Comparison of ENCODE assay signal across 8 cellular contexts in the genomic region with DNA sequence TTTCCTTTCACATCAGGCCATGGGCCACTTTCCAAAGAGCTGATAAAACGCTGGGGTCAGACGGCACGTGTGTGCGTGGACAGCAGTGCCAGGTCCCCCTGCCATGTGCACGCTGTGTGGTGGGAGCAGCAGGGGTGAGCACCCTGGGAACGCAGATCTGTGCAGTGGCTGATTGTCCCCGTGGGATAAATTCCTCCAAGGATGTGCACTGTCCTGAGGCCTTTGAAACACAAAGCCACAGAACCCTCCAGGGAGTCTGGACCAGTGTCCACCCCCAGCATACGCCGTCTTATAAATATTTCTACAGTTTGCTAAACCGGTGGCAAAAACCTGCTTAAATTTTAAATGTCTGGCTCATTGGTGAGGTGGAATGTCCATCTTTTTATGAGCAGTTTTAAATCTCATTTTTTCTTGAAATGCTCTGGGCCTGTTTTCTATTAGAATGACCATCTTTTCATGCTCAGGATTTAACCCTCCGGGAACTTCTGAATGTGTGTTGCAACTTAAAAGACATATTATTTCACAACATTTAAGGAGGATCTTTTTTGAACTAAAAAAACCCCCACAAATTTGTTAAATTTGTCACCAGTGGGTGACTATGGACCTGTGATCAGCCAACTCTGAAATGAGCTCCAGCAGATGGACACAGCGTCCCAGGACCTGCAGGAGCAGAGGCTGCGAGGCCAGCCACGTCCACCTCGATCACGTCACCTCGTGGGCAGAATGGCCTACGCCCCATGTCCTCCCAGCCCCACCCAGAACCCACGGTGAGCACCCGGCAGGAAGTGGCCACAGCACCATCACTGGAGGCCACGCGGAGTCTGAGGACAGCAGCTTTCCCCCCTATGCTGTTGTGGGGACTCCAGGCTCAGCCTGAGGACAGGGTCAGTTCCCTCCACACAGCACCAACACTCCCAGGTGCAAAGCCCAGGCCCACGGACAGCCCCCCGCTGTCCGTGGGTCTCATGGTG.
A peak's percentile ranks its signal among the peaks of the same experiment; 100 is the strongest.
DNase-seq lines count a peak whose midpoint lies in the region; ATAC-seq and TF ChIP-seq lines count a peak whose summit lies in the region.

No MANE protein-coding gene starts in this region.

- H3K27me3 ChIP-seq in hepatocyte (no peaks in the 10 kb centered on the region), smooth muscle cell (ENCODE audit: low read depth) (no peaks in the 10 kb centered on the region)

- H2AFZ ChIP-seq in hepatocyte (peak overlapping the region; percentile 0), smooth muscle cell (ENCODE audit: low read depth) (no peak overlapping the region)

- no peak for TF ChIP-seq CTCF in AG09309 (IDR thresholded peaks at IDR 0.05; ENCODE audit: control insufficient read depth, insufficient read depth, low read depth, low read length, missing control alignments)
- no peak for TF ChIP-seq CTCF in hepatocyte (IDR thresholded peaks at IDR 0.05; ENCODE audit: poor library complexity)
- TF ChIP-seq CTCF in smooth muscle cell (IDR thresholded peaks at IDR 0.05; ENCODE audit: borderline replicate concordance, insufficient read depth, poor library complexity, severe bottlenecking): no peak

- H3K4me1 ChIP-seq in hepatocyte (ENCODE audit: insufficient read depth): peaks cover 25% of the 10 kb centered on the region
- peaks cover 30% of the 10 kb centered on the region for H3K4me1 ChIP-seq in smooth muscle cell (ENCODE audit: low read depth)

- no peaks in the 10 kb centered on the region for H4K20me1 ChIP-seq in hepatocyte (ENCODE audit: insufficient read depth, poor library complexity, severe bottlenecking)
- H4K20me1 ChIP-seq in smooth muscle cell (ENCODE audit: low read depth): peaks cover 30% of the 10 kb centered on the region

- H3K27ac ChIP-seq in adipose tissue (ENCODE audit: low read depth, low read length) (peak overlapping the region; percentile 99), hepatocyte (peak overlapping the region; percentile 94), smooth muscle cell (ENCODE audit: low read depth) (peak overlapping the region; percentile 97)

- peak overlapping the region; percentile 33 for H3K4me3 ChIP-seq in AG09309 (ENCODE audit: control insufficient read depth, low read depth, low read length)
- H3K4me3 ChIP-seq in hepatocyte: no peak overlapping the region
- H3K4me3 ChIP-seq in smooth muscle cell: peak overlapping the region; percentile 38

- H3F3A ChIP-seq in smooth muscle cell (ENCODE audit: low read depth): peaks cover 20% of the 10 kb centered on the region

- 28 to 59% (median 32%) methylated on average over 25 of the region's 25 CpGs for WGBS in adipose tissue, 3 donors
- WGBS in hepatocyte (ENCODE audit: low lambda C conversion rate, missing lambda C conversion rate): 68% methylated on average over 25 of the region's 25 CpGs
- 35% methylated on average over 25 of the region's 25 CpGs for WGBS in smooth muscle cell (ENCODE audit: low lambda C conversion rate)

- H3K9me2 ChIP-seq in hepatocyte (replicated peaks; ENCODE audit: insufficient read depth): no peaks in the 10 kb centered on the region

- peak; percentile 81 for DNase-seq in AG09309 (ENCODE audit: low read depth)
- DNase-seq in HK-2 (ENCODE audit: unreplicated experiment): peak; percentile 67
- DNase-seq in hepatocyte (ENCODE audit: low spot score): no peak
- DNase-seq in smooth muscle cell (lab: John Stamatoyannopoulos, UW; ENCODE audit: unreplicated experiment): no peak
- DNase-seq in DMS114 treated with DMSO at 0.1 percent for 48 hours (lab: John Stamatoyannopoulos, UW; ENCODE audit: unreplicated experiment): no peak
- no peak for DNase-seq in cerebellar nuclear complex (lab: John Stamatoyannopoulos, UW)

- no peak for ATAC-seq in HG03520 (IDR thresholded peaks at IDR 0.05; ENCODE audit: unreplicated experiment)

- H3K36me3 ChIP-seq in hepatocyte (replicated peaks; ENCODE audit: insufficient read depth, low read depth) (no peaks in the 10 kb centered on the region), smooth muscle cell (ENCODE audit: low read depth) (no peaks in the 10 kb centered on the region)

- H3K9me3 ChIP-seq in hepatocyte (ENCODE audit: low read depth) (no peaks in the 10 kb centered on the region), smooth muscle cell (replicated peaks; ENCODE audit: low read depth) (no peaks in the 10 kb centered on the region)

- H3K4me2 ChIP-seq in hepatocyte (peak overlapping the region; percentile 74), smooth muscle cell (peak overlapping the region; percentile 81)

- H3K9ac ChIP-seq in smooth muscle cell (ENCODE audit: low read depth): peak overlapping the region; percentile 76

- no peaks in the 10 kb centered on the region for H3K79me2 ChIP-seq in hepatocyte
- peaks cover 64% of the 10 kb centered on the region for H3K79me2 ChIP-seq in smooth muscle cell (ENCODE audit: low read depth)

Comparison
In these comparisons a context has a peak if more than half of its experiments do, and no peak if none do; other contexts are left out.
1. DNase-seq: peak in AG09309 (single experiment) and HK-2 (single experiment); none in hepatocyte (single experiment), smooth muscle cell (single experiment), DMS114 treated with DMSO at 0.1 percent for 48 hours (single experiment) and cerebellar nuclear complex (0 of 2).
2. Peak in every context shown above with its lines, with median percentiles within 50 percentile points of each other: H3K27ac ChIP-seq.